In the genomic region with DNA sequence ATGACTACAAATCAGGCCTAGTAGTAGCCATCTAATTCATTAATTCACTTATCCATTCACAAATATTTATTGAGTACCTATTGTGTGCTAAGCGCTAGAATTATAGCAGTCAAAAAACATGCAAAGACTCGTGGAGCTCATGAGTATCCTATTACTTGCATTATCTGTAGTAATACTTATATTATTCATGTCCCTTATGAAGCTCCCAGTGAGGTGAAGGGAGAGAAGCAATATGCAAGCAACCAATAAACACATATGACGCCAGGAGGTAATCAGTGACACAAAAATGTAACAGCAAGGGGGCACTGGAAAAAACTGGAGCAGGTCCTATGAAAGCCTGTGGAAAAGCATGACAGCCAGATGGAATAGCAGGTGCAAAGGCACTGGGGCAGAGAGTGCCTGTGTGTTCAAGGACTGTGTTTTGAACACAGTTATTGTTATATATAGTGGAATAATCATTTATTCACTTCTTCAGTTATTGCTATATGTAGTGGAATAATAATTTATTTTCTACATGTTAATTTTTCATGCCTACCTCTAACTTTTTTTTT, we compare ENCODE assay signal across 28 cellular contexts.
A peak's percentile ranks its signal among the peaks of the same experiment; 100 is the strongest.
DNase-seq lines count a peak whose midpoint lies in the region; ATAC-seq, FAIRE-seq and TF ChIP-seq lines count a peak whose summit lies in the region.
"Had no signal": no experiment of that assay in that cellular context is flagged by ENCODE, and none has a peak within 500 bp of the region (broad histone marks: within the 10 kb centered on the region; RNA-seq: fewer than 3 reads in every experiment).

No MANE protein-coding gene starts in this region.

- H2BK5ac ChIP-seq in H1 (ENCODE audit: low read depth, low read length): no peak overlapping the region

- DNase-seq in HepG2 (ENCODE audit: low spot score): no peak
- DNase-seq in right lobe of liver: no peak
- DNase-seq in H1 (ENCODE audit: low read depth in 1 of 2, low spot score in 2 of 2): no peak
- no peak for DNase-seq in osteoblast (ENCODE audit: insufficient read length, low spot score, missing footprints)
- no peak for DNase-seq in stimulated activated effector memory CD8-positive, alpha-beta T cell treated with anti-CD3 and anti-CD28 coated beads, Interleukin-12 subunit alpha, Interleukin-12 subunit beta, amount 100 ng/mL, for 72 hours (ENCODE audit: low spot score in 2 of 2)
- no peak for DNase-seq in activated effector memory CD4-positive, alpha-beta T cell treated with Interleukin-2 at 50 U/mL for 16 hours
- no peak for DNase-seq in RKO (ENCODE audit: low spot score)
- DNase-seq in neural progenitor cell (ENCODE audit: low spot score): no peak
- DNase-seq: activated CD4-positive, alpha-beta memory T cell treated with anti-CD3 and anti-CD28 coated beads, Interleukin-2, amount 10 ng/mL, durations not matched to agents 7 days and 5 days; activated CD4-positive, alpha-beta T cell treated with anti-CD3 and anti-CD28 coated beads for 1 hour; activated CD8-positive, alpha-beta memory T cell treated with anti-CD3 and anti-CD28 coated beads, Interleukin-2, amount 50 U/mL, for 4 hours; activated naive CD4-positive, alpha-beta T cell treated with anti-CD3 and anti-CD28 coated beads, Interleukin-2, amount 50 U/mL, for 16 hours; AML-193; CD4-positive, CD25-positive, alpha-beta regulatory T cell; DND-41; GF-D8; left ventricle myocardium inferior; NCI-H1092 treated with DMSO at 0.1 percent for 48 hours; NCI-H187; stimulated activated naive CD4-positive, alpha-beta T cell; upper lobe of left lung had no signal

- no peaks in the 10 kb centered on the region for H3K36me3 Mint-ChIP-seq in stimulated activated effector memory CD8-positive, alpha-beta T cell treated with anti-CD3 and anti-CD28 coated beads, Interleukin-12 subunit alpha, Interleukin-12 subunit beta, amount 100 ng/mL, for 72 hours
- no peaks in the 10 kb centered on the region for H3K36me3 Mint-ChIP-seq in neural progenitor cell
- H3K36me3 Mint-ChIP-seq: CD4-positive, CD25-positive, alpha-beta regulatory T cell had no signal

- no peak overlapping the region for H4K8ac ChIP-seq in H1 (ENCODE audit: extremely low read depth, insufficient read depth, low read length)

- TF ChIP-seq EP300 in HepG2 (IDR thresholded peaks at IDR 0.05; ENCODE audit: low read depth in 2 of 2, low read length in 2 of 2) (no peak), HepG2 (CRISPR knock-in tag; IDR thresholded peaks at IDR 0.05; ENCODE audit: borderline replicate concordance) (no peak), H1 (IDR thresholded peaks at IDR 0.05; ENCODE audit: borderline replicate concordance in 1 of 2, low read depth in 2 of 2, low read length in 2 of 2) (no peak)

- no peaks in the 10 kb centered on the region for H3K27me3 Mint-ChIP-seq in neural progenitor cell (ENCODE audit: insufficient read depth, low read depth)

- H3K4me3 ChIP-seq in HepG2 (replicated peaks in 1 of 3; ENCODE audit: insufficient read depth in 1 of 3, low read depth in 2 of 3, low read length in 3 of 3) (no peak overlapping the region), right lobe of liver (no peak overlapping the region), H1 (ENCODE audit: extremely low read depth in 1 of 4, insufficient read depth in 2 of 4, low read depth in 3 of 4, low read length in 4 of 4) (no peak overlapping the region), osteoblast (ENCODE audit: insufficient read depth, low read length) (peak overlapping the region; percentile 7), neural progenitor cell (no peak overlapping the region)
- H3K4me3 ChIP-seq: left ventricle myocardium inferior, prostate gland, skin epidermis, upper lobe of left lung had no signal

- H3K36me3 ChIP-seq in HepG2 (replicated peaks in 1 of 2; ENCODE audit: control insufficient read depth in 1 of 2, insufficient read depth in 2 of 2, low read length in 2 of 2): no peaks in the 10 kb centered on the region
- H3K36me3 ChIP-seq in right lobe of liver: no peaks in the 10 kb centered on the region
- H3K36me3 ChIP-seq in H1 (ENCODE audit: control insufficient read depth in 2 of 4, insufficient read depth in 4 of 4, low read length in 3 of 4): no peaks in the 10 kb centered on the region
- H3K36me3 ChIP-seq in osteoblast (ENCODE audit: insufficient read depth, low read length): no peaks in the 10 kb centered on the region
- no peaks in the 10 kb centered on the region for H3K36me3 ChIP-seq in neural progenitor cell
- H3K36me3 ChIP-seq: prostate gland, upper lobe of left lung had no signal

- no peaks in the 10 kb centered on the region for H4K20me1 ChIP-seq in HepG2 (ENCODE audit: insufficient read depth, low read length)
- H4K20me1 ChIP-seq in H1 (replicated peaks in 1 of 2; ENCODE audit: control insufficient read depth in 1 of 2, insufficient read depth in 2 of 2, low read length in 2 of 2): no peaks in the 10 kb centered on the region
- no peaks in the 10 kb centered on the region for H4K20me1 ChIP-seq in osteoblast (ENCODE audit: insufficient read depth, low read length)
- H4K20me1 ChIP-seq in neural progenitor cell (ENCODE audit: low read depth): no peaks in the 10 kb centered on the region

- FAIRE-seq in HepG2 (lab: Jason Lieb, UNC) (no peak), H1 (lab: Jason Lieb, UNC) (no peak)
- FAIRE-seq: endothelial cell of umbilical vein, islet of Langerhans had no signal

- H3K4ac ChIP-seq in H1 (replicated peaks; ENCODE audit: insufficient read length, low read depth, low read length): no peak overlapping the region

- no peak overlapping the region for H3K27ac ChIP-seq in HepG2 (ENCODE audit: extremely low read length, insufficient read depth, low read length)
- H3K27ac ChIP-seq in right lobe of liver: no peak overlapping the region
- H3K27ac ChIP-seq in H1 (ENCODE audit: low read depth, low read length): no peak overlapping the region
- peak overlapping the region; percentile 80 for H3K27ac ChIP-seq in osteoblast (ENCODE audit: low read depth, low read length)
- no peak overlapping the region for H3K27ac ChIP-seq in neural progenitor cell
- H3K27ac ChIP-seq: left ventricle myocardium inferior, prostate gland, skin epidermis, upper lobe of left lung had no signal

- in situ Hi-C loops in HepG2 (cut with HindIII; ENCODE audit: extremely low pct_ligation_motif_present, low pct_unique_long_range_greater_than_20kb): no loop called here

- H3K23me2 ChIP-seq in H1 (ENCODE audit: low read depth, low read length): no peaks in the 10 kb centered on the region

- no peaks in the 10 kb centered on the region; the same call in 1 of the 2 replicates for H3K79me1 ChIP-seq in H1 (ENCODE audit: low read depth, low read length)

- no peak for TF ChIP-seq CTCF in HepG2 (CRISPR knock-in tag; IDR thresholded peaks at IDR 0.05)
- TF ChIP-seq CTCF in right lobe of liver (IDR thresholded peaks at IDR 0.05): no peak
- TF ChIP-seq CTCF in H1 (IDR thresholded peaks at IDR 0.05; ENCODE audit: control extremely low read depth in 1 of 3, insufficient read depth in 1 of 3, low read depth in 1 of 3, low read length in 3 of 3): no peak
- no peak for TF ChIP-seq CTCF in osteoblast (IDR thresholded peaks at IDR 0.05; ENCODE audit: extremely low read depth, low read depth, low read length)
- TF ChIP-seq CTCF in neural progenitor cell (IDR thresholded peaks at IDR 0.05): no peak

- H3K4me3 Mint-ChIP-seq in stimulated activated effector memory CD8-positive, alpha-beta T cell treated with anti-CD3 and anti-CD28 coated beads, Interleukin-12 subunit alpha, Interleukin-12 subunit beta, amount 100 ng/mL, for 72 hours: no peak overlapping the region
- H3K4me3 Mint-ChIP-seq in neural progenitor cell: no peak overlapping the region
- H3K4me3 Mint-ChIP-seq: activated CD4-positive, alpha-beta memory T cell treated with anti-CD3 and anti-CD28 coated beads, Interleukin-2, amount 10 ng/mL, durations not matched to agents 7 days and 5 days; brain; CD4-positive, CD25-positive, alpha-beta regulatory T cell; T-helper 2 cell treated with Interferon-gamma antibody and Interleukin-4, amounts not matched to agents 5 μg/mL and 100 μg/mL, for 36 hours had no signal

- H2BK12ac ChIP-seq in H1 (ENCODE audit: low read depth, low read length): no peak overlapping the region

- no peak overlapping the region for H2BK15ac ChIP-seq in H1 (ENCODE audit: low read length)

- H3K23ac ChIP-seq in H1 (ENCODE audit: insufficient read length): no peak overlapping the region

- POLR2A ChIA-PET in HepG2 (lab: Yijun Ruan, JAX) (no interaction called here), H1 (lab: Charles Lee; ENCODE audit: partially characterized antibody) (interaction anchor here (0.7 kb wide), 1 partner anchor 18 kb away, joined by 4 read pairs; no protein-coding TSS in a partner anchor)

- no peak overlapping the region for H3K4me2 ChIP-seq in HepG2 (ENCODE audit: low read depth, low read length)
- H3K4me2 ChIP-seq in H1 (ENCODE audit: insufficient read depth in 1 of 2, low read depth in 2 of 2, low read length in 2 of 2): no peak overlapping the region
- peak overlapping the region; percentile 66 for H3K4me2 ChIP-seq in osteoblast (ENCODE audit: insufficient read depth, low read length)
- no peak overlapping the region for H3K4me2 ChIP-seq in neural progenitor cell

- H3K4me1 ChIP-seq in HepG2 (ENCODE audit: insufficient read depth, low read length) (peaks cover 41% of the 10 kb centered on the region), right lobe of liver (peaks cover 0 to 16% (median 0%) of the 10 kb centered on the region in 4 donors), H1 (replicated peaks in 1 of 4; ENCODE audit: control insufficient read depth in 3 of 4, insufficient read depth in 4 of 4, low read length in 3 of 4) (peaks cover 0 to 2% (median 0%) of the 10 kb centered on the region in 4 experiments; a peak in 1 of 7 replicates), osteoblast (ENCODE audit: insufficient read depth, low read length) (peaks cover 45% of the 10 kb centered on the region), neural progenitor cell (peaks cover 19% of the 10 kb centered on the region)
- H3K4me1 ChIP-seq: prostate gland had no signal

- H3K79me2 ChIP-seq in HepG2 (ENCODE audit: insufficient read depth, low read length): no peaks in the 10 kb centered on the region
- no peaks in the 10 kb centered on the region for H3K79me2 ChIP-seq in H1 (ENCODE audit: control insufficient read depth in 1 of 2, insufficient read depth in 2 of 2, low read length in 2 of 2)
- peaks cover 32% of the 10 kb centered on the region for H3K79me2 ChIP-seq in osteoblast (ENCODE audit: insufficient read depth, low read length)
- H3K79me2 ChIP-seq in neural progenitor cell (ENCODE audit: low read depth): no peaks in the 10 kb centered on the region

- TF ChIP-seq POLR2A in HepG2 (IDR thresholded peaks at IDR 0.05; ENCODE audit: insufficient read depth in 1 of 2, low read depth in 2 of 2, low read length in 2 of 2): no peak
- no peak for TF ChIP-seq POLR2A in right lobe of liver (IDR thresholded peaks at IDR 0.05)
- TF ChIP-seq POLR2A in H1 (IDR thresholded peaks at IDR 0.05; ENCODE audit: control extremely low read depth in 1 of 2, low read depth in 2 of 2, low read length in 2 of 2): no peak

- no peak overlapping the region for H3K14ac ChIP-seq in H1 (ENCODE audit: insufficient read length)

- H2AFZ ChIP-seq in HepG2 (ENCODE audit: low read length): no peak overlapping the region
- no peak overlapping the region for H2AFZ ChIP-seq in H1 (ENCODE audit: low read length)
- no peak overlapping the region for H2AFZ ChIP-seq in osteoblast (ENCODE audit: low read length)
- no peak overlapping the region for H2AFZ ChIP-seq in neural progenitor cell (replicated peaks)

- no peak overlapping the region for H2AK5ac ChIP-seq in H1 (ENCODE audit: low read depth, low read length)

- no TSS peak for BruUV-seq in HepG2 (replicated peaks; lab: Mats Ljungman, UMichigan)

- H3K9ac ChIP-seq in HepG2 (ENCODE audit: insufficient read depth, low read depth, low read length) (no peak overlapping the region), H1 (replicated peaks in 1 of 4; ENCODE audit: extremely low read depth in 1 of 4, low read depth in 3 of 4, low read length in 3 of 4) (no peak overlapping the region), neural progenitor cell (no peak overlapping the region)

- TF ChIP-seq RAD21 in HepG2 (CRISPR knock-in tag; IDR thresholded peaks at IDR 0.05): no peak
- no peak for TF ChIP-seq RAD21 in H1 (IDR thresholded peaks at IDR 0.05 in 1 of 2, conservative IDR thresholded peaks at IDR 0.05 in 1 of 2; ENCODE audit: low read depth in 2 of 2, low read length in 2 of 2)

- WGBS in HepG2 (ENCODE audit: low lambda C conversion rate): 96% methylated on average over 3 of the region's 3 CpGs
- 91% methylated on average over 3 of the region's 3 CpGs for WGBS in right lobe of liver (ENCODE audit: insufficient coverage, low coverage, low lambda C conversion rate, missing lambda C conversion rate)
- WGBS in H1 (ENCODE audit: extremely low coverage in 1 of 2, insufficient coverage in 1 of 2, insufficient read length in 1 of 2, insufficient replicate concordance in 2 of 2, low coverage in 1 of 2, low lambda C conversion rate in 2 of 2, missing lambda C conversion rate in 1 of 2), 2 experiments: 86% methylated on average over 3 of the region's 3 CpGs; no CpG with 5 or more reads in 1 of the 2 experiments

- no peak overlapping the region for H2BK20ac ChIP-seq in H1 (ENCODE audit: low read length)

- H3F3A ChIP-seq in neural progenitor cell (ENCODE audit: low read depth): peaks cover 5% of the 10 kb centered on the region

- no peaks in the 10 kb centered on the region for H3K4me1 Mint-ChIP-seq in stimulated activated effector memory CD8-positive, alpha-beta T cell treated with anti-CD3 and anti-CD28 coated beads, Interleukin-12 subunit alpha, Interleukin-12 subunit beta, amount 100 ng/mL, for 72 hours
- peaks cover 12% of the 10 kb centered on the region for H3K4me1 Mint-ChIP-seq in neural progenitor cell
- H3K4me1 Mint-ChIP-seq: activated CD4-positive, alpha-beta memory T cell treated with anti-CD3 and anti-CD28 coated beads, Interleukin-2, amount 10 ng/mL, durations not matched to agents 7 days and 5 days; CD4-positive, CD25-positive, alpha-beta regulatory T cell had no signal

- H4K5ac ChIP-seq in H1 (ENCODE audit: insufficient read length, low read depth, low read length): no peak overlapping the region

- ATAC-seq in HepG2 (no peak), right lobe of liver (no peak)
- ATAC-seq in stimulated activated effector memory CD8-positive, alpha-beta T cell treated with anti-CD3 and anti-CD28 coated beads, Interleukin-12 subunit alpha, Interleukin-12 subunit beta, amount 100 ng/mL, for 72 hours: no peak
- ATAC-seq: Right ventricle myocardium inferior had no signal

- H3K27ac Mint-ChIP-seq in stimulated activated effector memory CD8-positive, alpha-beta T cell treated with anti-CD3 and anti-CD28 coated beads, Interleukin-12 subunit alpha, Interleukin-12 subunit beta, amount 100 ng/mL, for 72 hours: no peak overlapping the region
- no peak overlapping the region for H3K27ac Mint-ChIP-seq in neural progenitor cell
- H3K27ac Mint-ChIP-seq: activated CD4-positive, alpha-beta memory T cell treated with anti-CD3 and anti-CD28 coated beads, Interleukin-2, amount 10 ng/mL, durations not matched to agents 7 days and 5 days; T-helper 2 cell treated with Interferon-gamma antibody and Interleukin-4, amounts not matched to agents 5 μg/mL and 100 μg/mL, for 36 hours had no signal

- CTCF ChIA-PET in HepG2 (lab: Yijun Ruan, JAX; ENCODE audit: low intra/inter-chr PET ratio, low total read pairs): no interaction called here
- CTCF ChIA-PET in H1 (lab: Charles Lee; ENCODE audit: partially characterized antibody): interaction anchor here (0.8 kb wide), 1 partner anchor 61 kb away, joined by 4 read pairs; no protein-coding TSS in a partner anchor

- intact Hi-C loops in HepG2 (cut with micrococcal nuclease; ENCODE audit: unreplicated experiment) (loop anchor here (5.0 kb wide), 1 partner anchor 109 kb away; the partner anchor contains the start of gene KIF13A), right lobe of liver (cut with DNase I) (no loop called here)

- H3K9me3 ChIP-seq in HepG2 (ENCODE audit: low read length): no peaks in the 10 kb centered on the region
- no peaks in the 10 kb centered on the region for H3K9me3 ChIP-seq in right lobe of liver
- H3K9me3 ChIP-seq in H1 (ENCODE audit: insufficient read depth in 2 of 2, low read depth in 1 of 2, low read length in 1 of 2): no peaks in the 10 kb centered on the region
- no peaks in the 10 kb centered on the region for H3K9me3 ChIP-seq in osteoblast (ENCODE audit: low read depth, low read length)
- H3K9me3 ChIP-seq in neural progenitor cell (ENCODE audit: low read depth): no peaks in the 10 kb centered on the region
- H3K9me3 ChIP-seq: left ventricle myocardium inferior, prostate gland, upper lobe of left lung had no signal

- H4K91ac ChIP-seq in H1 (replicated peaks; ENCODE audit: insufficient read length, low read length): no peak overlapping the region

- no peaks in the 10 kb centered on the region for H3K9me3 Mint-ChIP-seq in stimulated activated effector memory CD8-positive, alpha-beta T cell treated with anti-CD3 and anti-CD28 coated beads, Interleukin-12 subunit alpha, Interleukin-12 subunit beta, amount 100 ng/mL, for 72 hours
- no peaks in the 10 kb centered on the region for H3K9me3 Mint-ChIP-seq in neural progenitor cell
- H3K9me3 Mint-ChIP-seq: activated CD4-positive, alpha-beta memory T cell treated with anti-CD3 and anti-CD28 coated beads, Interleukin-2, amount 10 ng/mL, durations not matched to agents 7 days and 5 days; T-helper 2 cell treated with Interferon-gamma antibody and Interleukin-4, amounts not matched to agents 5 μg/mL and 100 μg/mL, for 36 hours had no signal

- H3K18ac ChIP-seq in H1 (ENCODE audit: extremely low read depth, low read length): no peak overlapping the region

- H2BK120ac ChIP-seq in H1 (replicated peaks; ENCODE audit: low read depth, low read length): no peak overlapping the region

- H3K27me3 ChIP-seq in HepG2 (ENCODE audit: control insufficient read depth in 1 of 2, insufficient read depth in 2 of 2, low read length in 2 of 2) (no peaks in the 10 kb centered on the region), right lobe of liver (no peaks in the 10 kb centered on the region), H1 (replicated peaks in 1 of 4; ENCODE audit: control insufficient read depth in 3 of 4, extremely low read depth in 1 of 4, insufficient read depth in 3 of 4, low read length in 3 of 4) (no peaks in the 10 kb centered on the region), osteoblast (ENCODE audit: insufficient read depth, low read length) (no peaks in the 10 kb centered on the region), neural progenitor cell (no peaks in the 10 kb centered on the region)
- H3K27me3 ChIP-seq: upper lobe of left lung had no signal

- no peak overlapping the region for H3K56ac ChIP-seq in H1 (replicated peaks; ENCODE audit: insufficient read length, low read depth, low read length)

Comparison
In these comparisons a context has a peak if more than half of its experiments do, and no peak if none do; other contexts are left out.
1. Of the 41 proteins assayed by ChIP-seq in both HepG2 and H1: peak only in HepG2: none; only in H1: KDM1A; in both: none; in neither: 40.